In the genomic region with DNA sequence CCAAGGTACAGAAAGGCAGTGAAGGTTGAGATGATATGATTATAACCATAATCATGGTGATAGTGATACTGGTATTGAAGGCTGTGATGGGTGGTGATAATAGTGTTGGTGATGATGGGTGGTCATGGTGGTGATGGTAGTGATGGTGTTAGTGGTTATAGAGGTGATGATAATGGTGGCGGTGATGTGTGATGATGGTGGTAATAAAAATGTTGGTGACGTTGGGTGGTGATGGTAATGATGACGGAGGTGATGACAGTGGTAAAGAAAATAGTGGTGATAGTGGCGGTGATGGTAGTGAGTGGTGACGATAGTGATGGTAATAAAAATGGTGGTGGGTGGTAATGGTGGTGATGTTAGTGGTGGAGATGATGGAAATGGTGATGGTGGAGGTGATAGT, we compare ENCODE assay signal across 22 cellular contexts.
A peak's percentile ranks its signal among the peaks of the same experiment; 100 is the strongest.
DNase-seq lines count a peak whose midpoint lies in the region; ATAC-seq, FAIRE-seq and TF ChIP-seq lines count a peak whose summit lies in the region.
"Had no signal": no experiment of that assay in that cellular context is flagged by ENCODE, and none has a peak within 500 bp of the region (broad histone marks: within the 10 kb centered on the region; RNA-seq: fewer than 3 reads in every experiment).

No MANE protein-coding gene starts in this region.

- no peak for ATAC-seq in activated naive CD4-positive, alpha-beta T cell treated with anti-CD3 and anti-CD28 coated beads, Interleukin-2, amount 50 U/mL, for 72 hours
- ATAC-seq in stimulated activated effector memory CD8-positive, alpha-beta T cell treated with anti-CD3 and anti-CD28 coated beads, Interleukin-12 subunit alpha, Interleukin-12 subunit beta, amount 100 ng/mL, for 72 hours: no peak
- ATAC-seq in HG02970 (IDR thresholded peaks at IDR 0.05; ENCODE audit: low FRiP score, unreplicated experiment): no peak
- ATAC-seq: activated T-helper 17 cell treated with anti-CD3 and anti-CD28 coated beads, Interleukin-2, amount 50 U/mL, for 72 hours; gastrocnemius medialis; sciatic nerve; WTC11 had no signal

- H3K27ac Mint-ChIP-seq in activated naive CD4-positive, alpha-beta T cell treated with anti-CD3 and anti-CD28 coated beads, Interleukin-2, amount 50 U/mL, for 24 hours: peak overlapping the region; percentile 69
- peak overlapping the region in 1 of 2 donors; percentile 50 for H3K27ac Mint-ChIP-seq in activated naive CD4-positive, alpha-beta T cell treated with anti-CD3 and anti-CD28 coated beads, Interleukin-2, amount 50 U/mL, for 72 hours
- H3K27ac Mint-ChIP-seq in activated CD4-positive, alpha-beta memory T cell treated with anti-CD3 and anti-CD28 coated beads, Interleukin-2, amount 10 ng/mL, durations not matched to agents 7 days and 5 days: peak overlapping the region; percentile 54
- H3K27ac Mint-ChIP-seq in endothelial cell (ENCODE audit: unreplicated experiment): peak overlapping the region; percentile 39
- H3K27ac Mint-ChIP-seq in stimulated activated effector memory CD8-positive, alpha-beta T cell treated with anti-CD3 and anti-CD28 coated beads, Interleukin-12 subunit alpha, Interleukin-12 subunit beta, amount 100 ng/mL, for 72 hours: peak overlapping the region; percentile 92
- H3K27ac Mint-ChIP-seq: activated T-helper 17 cell treated with anti-CD3 and anti-CD28 coated beads, Interleukin-2, amount 50 U/mL, for 72 hours; endodermal cell; WTC11 had no signal

- DNase-seq in activated naive CD4-positive, alpha-beta T cell treated with anti-CD3 and anti-CD28 coated beads, Interleukin-2, amount 50 U/mL, for 72 hours (ENCODE audit: low spot score in 2 of 2): no peak
- DNase-seq in activated CD4-positive, alpha-beta memory T cell treated with anti-CD3 and anti-CD28 coated beads, Interleukin-2, amount 10 ng/mL, durations not matched to agents 7 days and 5 days: no peak
- DNase-seq in endothelial cell (ENCODE audit: low spot score) (no peak), GM19239 (ENCODE audit: insufficient read length, low spot score) (no peak), NCI-H2107 treated with DMSO at 0.1 percent for 48 hours (lab: John Stamatoyannopoulos, UW; ENCODE audit: unreplicated experiment) (no peak)
- DNase-seq in stimulated activated effector memory CD8-positive, alpha-beta T cell treated with anti-CD3 and anti-CD28 coated beads, Interleukin-12 subunit alpha, Interleukin-12 subunit beta, amount 100 ng/mL, for 72 hours (ENCODE audit: low spot score in 2 of 2): no peak
- DNase-seq: adrenal gland, DMS 273 treated with DMSO at 0.1 percent for 48 hours, endodermal cell, gastrocnemius medialis, HCEC 1CT, left ventricle myocardium inferior, NCI-H187, NCI-H526, posterior cingulate gyrus, trophoblast cell had no signal

- no peak for TF ChIP-seq CTCF in endothelial cell (IDR thresholded peaks at IDR 0.05; ENCODE audit: unreplicated experiment)

- POLR2A ChIA-PET in activated CD4-positive, alpha-beta memory T cell treated with anti-CD3 and anti-CD28 coated beads, Interleukin-2, amount 10 ng/mL, durations not matched to agents 7 days and 5 days (lab: Charles Lee): no interaction called here

- FAIRE-seq in GM19239 (lab: Jason Lieb, UNC): no peak
- FAIRE-seq: islet of Langerhans had no signal

- H3K4me1 Mint-ChIP-seq in activated naive CD4-positive, alpha-beta T cell treated with anti-CD3 and anti-CD28 coated beads, Interleukin-2, amount 50 U/mL, for 24 hours: peaks cover 8% of the 10 kb centered on the region
- peaks cover 4% of the 10 kb centered on the region for H3K4me1 Mint-ChIP-seq in activated CD4-positive, alpha-beta memory T cell treated with anti-CD3 and anti-CD28 coated beads, Interleukin-2, amount 10 ng/mL, durations not matched to agents 7 days and 5 days
- H3K4me1 Mint-ChIP-seq in endothelial cell (ENCODE audit: unreplicated experiment): no peaks in the 10 kb centered on the region
- peaks cover 11% of the 10 kb centered on the region for H3K4me1 Mint-ChIP-seq in stimulated activated effector memory CD8-positive, alpha-beta T cell treated with anti-CD3 and anti-CD28 coated beads, Interleukin-12 subunit alpha, Interleukin-12 subunit beta, amount 100 ng/mL, for 72 hours

- H3K27me3 Mint-ChIP-seq in activated naive CD4-positive, alpha-beta T cell treated with anti-CD3 and anti-CD28 coated beads, Interleukin-2, amount 50 U/mL, for 24 hours: no peaks in the 10 kb centered on the region
- H3K27me3 Mint-ChIP-seq in activated CD4-positive, alpha-beta memory T cell treated with anti-CD3 and anti-CD28 coated beads, Interleukin-2, amount 10 ng/mL, durations not matched to agents 7 days and 5 days: peaks cover 24% of the 10 kb centered on the region
- H3K27me3 Mint-ChIP-seq in endothelial cell (ENCODE audit: unreplicated experiment): peaks cover 8% of the 10 kb centered on the region

- peaks cover 9% of the 10 kb centered on the region for H3K9me3 Mint-ChIP-seq in activated naive CD4-positive, alpha-beta T cell treated with anti-CD3 and anti-CD28 coated beads, Interleukin-2, amount 50 U/mL, for 24 hours
- peaks cover 9% of the 10 kb centered on the region in 2 donors for H3K9me3 Mint-ChIP-seq in activated naive CD4-positive, alpha-beta T cell treated with anti-CD3 and anti-CD28 coated beads, Interleukin-2, amount 50 U/mL, for 72 hours
- H3K9me3 Mint-ChIP-seq in activated CD4-positive, alpha-beta memory T cell treated with anti-CD3 and anti-CD28 coated beads, Interleukin-2, amount 10 ng/mL, durations not matched to agents 7 days and 5 days: peaks cover 10% of the 10 kb centered on the region
- peaks cover 16% of the 10 kb centered on the region for H3K9me3 Mint-ChIP-seq in endothelial cell (ENCODE audit: unreplicated experiment)
- peaks cover 8% of the 10 kb centered on the region for H3K9me3 Mint-ChIP-seq in stimulated activated effector memory CD8-positive, alpha-beta T cell treated with anti-CD3 and anti-CD28 coated beads, Interleukin-12 subunit alpha, Interleukin-12 subunit beta, amount 100 ng/mL, for 72 hours

- H3K36me3 Mint-ChIP-seq in activated naive CD4-positive, alpha-beta T cell treated with anti-CD3 and anti-CD28 coated beads, Interleukin-2, amount 50 U/mL, for 24 hours: peaks cover 3% of the 10 kb centered on the region
- H3K36me3 Mint-ChIP-seq in activated naive CD4-positive, alpha-beta T cell treated with anti-CD3 and anti-CD28 coated beads, Interleukin-2, amount 50 U/mL, for 72 hours: no peaks in the 10 kb centered on the region
- H3K36me3 Mint-ChIP-seq in activated CD4-positive, alpha-beta memory T cell treated with anti-CD3 and anti-CD28 coated beads, Interleukin-2, amount 10 ng/mL, durations not matched to agents 7 days and 5 days (ENCODE audit: low read depth): peaks cover 8% of the 10 kb centered on the region
- H3K36me3 Mint-ChIP-seq in endothelial cell (ENCODE audit: low read depth, unreplicated experiment): peaks cover 12% of the 10 kb centered on the region
- H3K36me3 Mint-ChIP-seq in stimulated activated effector memory CD8-positive, alpha-beta T cell treated with anti-CD3 and anti-CD28 coated beads, Interleukin-12 subunit alpha, Interleukin-12 subunit beta, amount 100 ng/mL, for 72 hours: peaks cover 21% of the 10 kb centered on the region

- CTCF ChIA-PET in activated CD4-positive, alpha-beta memory T cell treated with anti-CD3 and anti-CD28 coated beads, Interleukin-2, amount 10 ng/mL, durations not matched to agents 7 days and 5 days (lab: Charles Lee): no interaction called here

- H3K4me3 Mint-ChIP-seq in activated naive CD4-positive, alpha-beta T cell treated with anti-CD3 and anti-CD28 coated beads, Interleukin-2, amount 50 U/mL, for 24 hours: peak overlapping the region; percentile 15
- H3K4me3 Mint-ChIP-seq in activated CD4-positive, alpha-beta memory T cell treated with anti-CD3 and anti-CD28 coated beads, Interleukin-2, amount 10 ng/mL, durations not matched to agents 7 days and 5 days: no peak overlapping the region
- H3K4me3 Mint-ChIP-seq in endothelial cell (ENCODE audit: unreplicated experiment): peak overlapping the region; percentile 80
- H3K4me3 Mint-ChIP-seq in stimulated activated effector memory CD8-positive, alpha-beta T cell treated with anti-CD3 and anti-CD28 coated beads, Interleukin-12 subunit alpha, Interleukin-12 subunit beta, amount 100 ng/mL, for 72 hours: peak overlapping the region; percentile 3
- H3K4me3 Mint-ChIP-seq: activated T-helper 17 cell treated with anti-CD3 and anti-CD28 coated beads, Interleukin-2, amount 50 U/mL, for 72 hours; endodermal cell; WTC11 had no signal
